Comparison of ENCODE assay signal across 8 cellular contexts in the genomic region with DNA sequence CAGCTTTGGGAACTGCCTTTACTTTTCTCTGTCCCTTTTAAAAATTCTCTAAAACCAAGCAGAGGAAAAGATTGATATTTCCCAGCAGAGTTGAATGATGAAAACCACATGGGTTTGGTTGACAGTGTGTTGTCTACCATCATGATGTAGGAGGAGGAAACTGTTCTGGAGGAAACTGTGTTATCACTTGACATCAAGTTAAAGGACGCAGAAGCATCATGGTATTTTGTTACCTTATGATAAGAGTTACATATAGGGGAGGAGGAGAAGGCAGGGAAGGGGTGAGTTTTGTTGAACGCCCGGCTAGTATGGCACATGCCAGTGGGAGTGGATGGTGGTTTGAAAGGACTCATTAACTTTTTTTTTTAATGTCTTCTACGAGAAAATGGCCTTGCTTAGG. TPM values are rescaled to one million over a fixed set of nuclear protein-coding genes. Genes with fewer than 3 reads are reported as not detected.
DNase-seq lines count a peak whose midpoint lies in the region; ATAC-seq lines count a peak whose summit lies in the region.

No MANE protein-coding gene starts in this region.

- H3K4me1 Mint-ChIP-seq in T-cell, result peaks cover 7 to 9% (median 8%) of the 10 kb centered on the region in 3 donors
- peaks cover 5 to 7% of the 10 kb centered on the region in 2 donors for H3K4me1 Mint-ChIP-seq in stimulated activated naive B cell treated with anti-CD40 and anti-IgM and Interleukin-4, amounts not matched to agents 10 μg/mL and 1 μg/mL and 100 μg/mL, for 72 hours

- no peaks in the 10 kb centered on the region for H3K36me3 Mint-ChIP-seq in T-cell
- H3K36me3 Mint-ChIP-seq in stimulated activated naive B cell treated with anti-CD40 and anti-IgM and Interleukin-4, amounts not matched to agents 10 μg/mL and 1 μg/mL and 100 μg/mL, for 72 hours, result no peaks in the 10 kb centered on the region

- DNase-seq in NCI-H2227 treated with DMSO at 0.1 percent for 48 hours (lab: John Stamatoyannopoulos, UW), result peak; percentile 58
- no peak for DNase-seq in NCI-H2227 (lab: John Stamatoyannopoulos, UW; ENCODE audit: unreplicated experiment)
- no peak for DNase-seq in T-cell
- DNase-seq in globus pallidus (ENCODE audit: low spot score), result peak; percentile 29
- no peak for DNase-seq in stimulated activated naive B cell treated with anti-CD40 and anti-IgM and Interleukin-4, amounts not matched to agents 10 μg/mL and 1 μg/mL and 100 μg/mL, for 72 hours
- no peak for DNase-seq in CD1c-positive myeloid dendritic cell (ENCODE audit: extremely low spot score)

- H3K4me3 Mint-ChIP-seq in T-cell, result peak overlapping the region; percentile 60 to 80 (median 68)
- peak overlapping the region; percentile 84 to 87 for H3K4me3 Mint-ChIP-seq in stimulated activated naive B cell treated with anti-CD40 and anti-IgM and Interleukin-4, amounts not matched to agents 10 μg/mL and 1 μg/mL and 100 μg/mL, for 72 hours

- POLR2A ChIA-PET in T-cell (lab: Charles Lee), result no interaction called here

- H3K27ac Mint-ChIP-seq in T-cell, result no peak overlapping the region
- peak overlapping the region; percentile 52 for H3K27ac Mint-ChIP-seq in stimulated activated naive B cell treated with anti-CD40 and anti-IgM and Interleukin-4, amounts not matched to agents 10 μg/mL and 1 μg/mL and 100 μg/mL, for 72 hours

- peaks cover 20 to 22% of the 10 kb centered on the region in 2 donors for H3K27me3 Mint-ChIP-seq in T-cell
- peaks cover 12 to 20% of the 10 kb centered on the region in 2 donors for H3K27me3 Mint-ChIP-seq in stimulated activated naive B cell treated with anti-CD40 and anti-IgM and Interleukin-4, amounts not matched to agents 10 μg/mL and 1 μg/mL and 100 μg/mL, for 72 hours

- ATAC-seq in T-cell (replicated peaks in 1 of 4), result no peak
- ATAC-seq in stimulated activated naive B cell treated with anti-CD40 and anti-IgM and Interleukin-4, amounts not matched to agents 10 μg/mL and 1 μg/mL and 100 μg/mL, for 72 hours (replicated peaks), result no peak
- no peak for ATAC-seq in activated CD4-positive, CD25-positive, alpha-beta regulatory T cell treated with anti-CD3 and anti-CD28 coated beads, Interleukin-2, amount 50 U/mL, for 24 hours
- ATAC-seq in HG02588 (IDR thresholded peaks at IDR 0.05; ENCODE audit: unreplicated experiment), result no peak

- CTCF ChIA-PET in T-cell (lab: Charles Lee), result no interaction called here

- no peaks in the 10 kb centered on the region for H3K9me3 Mint-ChIP-seq in T-cell
- no peaks in the 10 kb centered on the region for H3K9me3 Mint-ChIP-seq in stimulated activated naive B cell treated with anti-CD40 and anti-IgM and Interleukin-4, amounts not matched to agents 10 μg/mL and 1 μg/mL and 100 μg/mL, for 72 hours

RNA-seq across cellular contexts. Expression of gene TMEM17, which starts 0.9 kb away (rescaled TPM):
- total RNA-seq in T-cell, result under 1 TPM in 3 of 5 donors, not detected in 2; 0.15 to 0.19 (median 0.16) TPM

Comparison
In these comparisons a context has a peak if more than half of its experiments do, and no peak if none do; other contexts are left out.
1. DNase-seq: peak in NCI-H2227 treated with DMSO at 0.1 percent for 48 hours (single experiment) and globus pallidus (single experiment); none in NCI-H2227 (single experiment), T-cell (0 of 34), stimulated activated naive B cell treated with anti-CD40 and anti-IgM and Interleukin-4, amounts not matched to agents 10 μg/mL and 1 μg/mL and 100 μg/mL, for 72 hours (single experiment) and CD1c-positive myeloid dendritic cell (single experiment).